In genomic region chr3:39809995-39810595, GRCh38 we compare ENCODE assay signal across 8 cellular contexts. TPM values are rescaled to one million over a fixed set of nuclear protein-coding genes. Genes with fewer than 3 reads are reported as not detected.
DNase-seq lines count a peak whose midpoint lies in the region; ATAC-seq, FAIRE-seq and TF ChIP-seq lines count a peak whose summit lies in the region.

No MANE protein-coding gene starts in this region.

- no peak for FAIRE-seq in bronchial epithelial cell (lab: Jason Lieb, UNC)

- no peaks in the 10 kb centered on the region for H3K36me3 ChIP-seq in bronchial epithelial cell (ENCODE audit: control insufficient read depth, insufficient read depth, low read length)
- no peaks in the 10 kb centered on the region for H3K36me3 ChIP-seq in upper lobe of right lung

- H3K27ac ChIP-seq in upper lobe of right lung: no peak overlapping the region

- DNase-seq in EL: peak; percentile 3
- no peak for DNase-seq in bronchial epithelial cell (ENCODE audit: low read depth)
- peak; percentile 10 to 49 for DNase-seq in lung microvascular endothelial cell (ENCODE audit: low read depth in 2 of 2)
- peak; percentile 59 for DNase-seq in upper lobe of right lung
- DNase-seq in NOMO-1 treated with dmso at 0.1 percent for 144 hours (lab: John Stamatoyannopoulos, UW; ENCODE audit: unreplicated experiment): no peak
- DNase-seq in OCI-M1 (lab: John Stamatoyannopoulos, UW): no peak

- ATAC-seq in HG03039 (IDR thresholded peaks at IDR 0.05; ENCODE audit: unreplicated experiment) (peak; percentile 17), upper lobe of right lung (peak; percentile 3), GM19455 (IDR thresholded peaks at IDR 0.05; ENCODE audit: unreplicated experiment) (no peak)

- intact Hi-C loops in upper lobe of right lung (cut with DNase I): no loop called here

- peaks cover 8% of the 10 kb centered on the region for H3K4me1 ChIP-seq in upper lobe of right lung

- H3K27me3 ChIP-seq in bronchial epithelial cell (ENCODE audit: control insufficient read depth, insufficient read depth, low read length): peaks cover 42% of the 10 kb centered on the region
- H3K27me3 ChIP-seq in upper lobe of right lung: peaks cover 34% of the 10 kb centered on the region

- TF ChIP-seq CTCF in bronchial epithelial cell (IDR thresholded peaks at IDR 0.05; ENCODE audit: insufficient read depth, low read length, severe bottlenecking): no peak
- TF ChIP-seq CTCF in upper lobe of right lung (IDR thresholded peaks at IDR 0.05): no peak

- H3K4me3 ChIP-seq in bronchial epithelial cell (ENCODE audit: low read depth, low read length): peak overlapping the region; percentile 27
- H3K4me3 ChIP-seq in upper lobe of right lung: peak overlapping the region; percentile 57

- H3K9me3 ChIP-seq in upper lobe of right lung: no peaks in the 10 kb centered on the region

RNA-seq across cellular contexts. Expression of gene MYRIP, which starts 0.7 kb away (rescaled TPM):
- not detected in 2 replicates for total RNA-seq in bronchial epithelial cell
- 4.8 and 5.7 TPM in 2 replicates for total RNA-seq in lung microvascular endothelial cell
- 5.9 TPM for total RNA-seq in upper lobe of right lung

Comparison
In these comparisons a context has a peak if more than half of its experiments do, and no peak if none do; other contexts are left out.
1. DNase-seq: peak in EL (single experiment), lung microvascular endothelial cell (2 of 2) and upper lobe of right lung (single experiment); none in bronchial epithelial cell (single experiment), NOMO-1 treated with dmso at 0.1 percent for 144 hours (single experiment) and OCI-M1 (single experiment).